8 cellular contexts compared by ENCODE assay signal in genomic region chr9:29211681-29212589, GRCh38. TPM values are rescaled to one million over a fixed set of nuclear protein-coding genes. Genes with fewer than 3 reads are reported as not detected.
DNase-seq lines count a peak whose midpoint lies in the region; ATAC-seq and TF ChIP-seq lines count a peak whose summit lies in the region.

No MANE protein-coding gene starts in this region.

- peak; percentile 43 for DNase-seq in T1000 (lab: John Stamatoyannopoulos, UW)
- DNase-seq in epithelial cell of esophagus (ENCODE audit: low read depth): peak; percentile 53
- DNase-seq in mucosa of gallbladder (ENCODE audit: low spot score): peak; percentile 35
- peak; percentile 7 for DNase-seq in stromal cell of bone marrow (ENCODE audit: low read depth)
- no peak for DNase-seq in middle frontal gyrus (ENCODE audit: extremely low spot score, low spot score)

- peak; percentile 81 for ATAC-seq in GM21529 (IDR thresholded peaks at IDR 0.05; ENCODE audit: unreplicated experiment)

- no peak overlapping the region for H3K27ac ChIP-seq in HUES6 (ENCODE audit: low read depth, low read length)

- H3K9ac ChIP-seq in ES-I3 (ENCODE audit: low read depth, low read length) (peak overlapping the region; percentile 76), HUES6 (ENCODE audit: low read length) (peak overlapping the region; percentile 78)

- no peaks in the 10 kb centered on the region for H3K36me3 ChIP-seq in ES-I3 (ENCODE audit: insufficient read depth, low read length)
- no peaks in the 10 kb centered on the region for H3K36me3 ChIP-seq in HUES6 (ENCODE audit: control insufficient read depth, insufficient read depth, low read length)

- H3K27me3 ChIP-seq in HUES6 (ENCODE audit: control insufficient read depth, insufficient read depth, low read length): peaks cover 57% of the 10 kb centered on the region

- H3K4me3 ChIP-seq in HUES6 (ENCODE audit: low read depth, low read length) (peak overlapping the region; percentile 96), epithelial cell of esophagus (ENCODE audit: low read length) (peak overlapping the region; percentile 36)

- H3K4me1 ChIP-seq in ES-I3 (ENCODE audit: insufficient read depth, low read length): peaks cover 4% of the 10 kb centered on the region
- peaks cover 14% of the 10 kb centered on the region for H3K4me1 ChIP-seq in HUES6 (ENCODE audit: control insufficient read depth, insufficient read depth, low read length)

- H3K9me3 ChIP-seq in ES-I3 (ENCODE audit: control insufficient read depth, insufficient read depth, low read length) (no peaks in the 10 kb centered on the region), HUES6 (ENCODE audit: control insufficient read depth, insufficient read depth, low read depth, low read length) (no peaks in the 10 kb centered on the region)

- peak; percentile 59 for TF ChIP-seq CTCF in epithelial cell of esophagus (IDR thresholded peaks at IDR 0.05; ENCODE audit: insufficient read depth, low read depth, low read length, missing control alignments)

RNA-seq across cellular contexts. Expression of gene LINGO2, which starts 1.5 kb away (rescaled TPM):
- 11.3 TPM for total RNA-seq in mucosa of gallbladder
